Comparison of ENCODE assay signal across 1 cellular context in the genomic region with DNA sequence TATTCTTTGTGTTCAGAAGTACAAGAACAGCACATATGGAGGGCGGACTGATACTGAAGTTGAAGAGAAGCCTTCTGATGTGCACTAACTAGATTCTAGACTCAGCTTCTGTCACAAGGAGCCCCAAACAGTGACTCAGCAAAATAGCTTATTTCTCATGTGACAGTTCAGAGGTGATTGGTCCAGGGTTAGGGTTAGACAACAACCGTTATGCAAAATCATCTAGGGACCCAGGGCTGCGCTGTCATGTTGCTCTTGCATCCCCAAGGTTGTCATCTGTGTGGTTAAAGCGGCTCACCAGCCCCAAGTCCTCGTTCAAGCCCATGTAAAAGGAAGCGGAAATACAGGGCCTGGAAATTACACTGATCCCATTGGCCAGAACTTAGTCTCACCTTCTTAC. TPM values are rescaled to one million over a fixed set of nuclear protein-coding genes. Genes with fewer than 3 reads are reported as not detected.
"Had no signal": no experiment of that assay in that cellular context is flagged by ENCODE, and none has a peak within 500 bp of the region (broad histone marks: within the 10 kb centered on the region; RNA-seq: fewer than 3 reads in every experiment).

No MANE protein-coding gene starts in this region.

RNA-seq across cellular contexts. Expression of gene NPIPB9, which starts 30.1 kb away (rescaled TPM):
- total RNA-seq: ascending aorta had no signal
